In the genomic region with DNA sequence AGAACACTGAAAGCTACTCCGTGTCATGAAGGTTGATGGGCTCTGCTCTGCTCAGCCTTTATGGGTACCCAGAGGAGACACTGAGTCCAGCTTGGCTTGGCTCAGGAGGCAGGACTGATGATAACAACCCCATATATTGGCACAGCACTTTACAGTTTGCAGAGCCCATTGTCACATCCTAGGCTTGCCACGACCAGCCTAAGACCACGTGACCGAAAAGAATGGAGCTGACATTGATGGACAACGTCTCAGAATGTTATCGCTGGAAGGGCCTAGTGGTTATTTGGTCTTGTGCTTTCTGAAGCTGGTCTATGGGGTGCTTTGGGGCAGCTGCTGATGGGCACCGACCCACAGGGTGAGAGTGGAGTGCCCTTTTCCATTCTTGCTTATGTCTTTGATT, we compare ENCODE assay signal across 22 cellular contexts.
DNase-seq lines count a peak whose midpoint lies in the region; ATAC-seq, FAIRE-seq and TF ChIP-seq lines count a peak whose summit lies in the region.
"Had no signal": no experiment of that assay in that cellular context is flagged by ENCODE, and none has a peak within 500 bp of the region (broad histone marks: within the 10 kb centered on the region; RNA-seq: fewer than 3 reads in every experiment).

No MANE protein-coding gene starts in this region.

- no peak for DNase-seq in activated CD4-positive, alpha-beta T cell treated with anti-CD3 and anti-CD28 coated beads for 36 hours
- DNase-seq in activated CD4-positive, alpha-beta T cell treated with anti-CD3 and anti-CD28 coated beads for 48 hours: no peak
- no peak for DNase-seq in activated CD8-positive, alpha-beta T cell treated with anti-CD3 and anti-CD28 coated beads, Interleukin-2, amount 10 ng/mL, durations not matched to agents 7 days and 5 days
- DNase-seq in bronchial epithelial cell (ENCODE audit: low read depth): no peak
- no peak for DNase-seq in foreskin keratinocyte
- DNase-seq in nucleus accumbens (lab: John Stamatoyannopoulos, UW): no peak
- DNase-seq: CD4-positive, alpha-beta T cell; DMS79; HCEC 1CT; MV-4-11; NCI-H1417; NCI-H187 treated with DMSO at 0.1 percent for 48 hours; NCI-H2171; NCI-H446; NCI-H69; NK-92 treated with Interleukin-12 subunit alpha and Interleukin-12 subunit beta, amount 100 ng/mL, for 24 hours had no signal

- H3K4me3 ChIP-seq in BLaER1: no peak overlapping the region
- H3K4me3 ChIP-seq in bronchial epithelial cell (ENCODE audit: low read depth, low read length): no peak overlapping the region
- H3K4me3 ChIP-seq: GM23248 had no signal

- POLR2A ChIA-PET in activated CD4-positive, alpha-beta T cell treated with anti-CD3 and anti-CD28 coated beads for 36 hours (lab: Charles Lee): interaction anchor here (0.9 to 1.2 kb wide), 2 partner anchors 20 to 26 kb away, joined by 5 read pairs; no protein-coding TSS in a partner anchor
- POLR2A ChIA-PET in activated CD8-positive, alpha-beta T cell treated with anti-CD3 and anti-CD28 coated beads, Interleukin-2, amount 10 ng/mL, durations not matched to agents 7 days and 5 days (lab: Charles Lee): interaction anchor here (0.9 to 1.6 kb wide), 5 partner anchors 15 to 38 kb away, joined by 3 to 15 read pairs (median 4); no protein-coding TSS in a partner anchor

- H3K4me2 ChIP-seq in BLaER1: no peak overlapping the region

- peak overlapping the region; percentile 84 for H3K27ac Mint-ChIP-seq in activated CD4-positive, alpha-beta T cell treated with anti-CD3 and anti-CD28 coated beads for 36 hours
- peak overlapping the region; percentile 68 for H3K27ac Mint-ChIP-seq in activated CD8-positive, alpha-beta T cell treated with anti-CD3 and anti-CD28 coated beads, Interleukin-2, amount 10 ng/mL, durations not matched to agents 7 days and 5 days
- H3K27ac Mint-ChIP-seq: B cell; CD4-positive, alpha-beta T cell had no signal

- H3K27me3 ChIP-seq in BLaER1: no peaks in the 10 kb centered on the region
- peaks cover 12% of the 10 kb centered on the region for H3K27me3 ChIP-seq in bronchial epithelial cell (ENCODE audit: control insufficient read depth, insufficient read depth, low read length)
- peaks cover 36% of the 10 kb centered on the region for H3K27me3 ChIP-seq in foreskin keratinocyte

- H3K36me3 ChIP-seq in BLaER1: no peaks in the 10 kb centered on the region
- H3K36me3 ChIP-seq in bronchial epithelial cell (ENCODE audit: control insufficient read depth, insufficient read depth, low read length): no peaks in the 10 kb centered on the region

- H4K20me1 ChIP-seq in BLaER1: no peaks in the 10 kb centered on the region

- no peak overlapping the region for H3K4me3 Mint-ChIP-seq in activated CD4-positive, alpha-beta T cell treated with anti-CD3 and anti-CD28 coated beads for 36 hours
- H3K4me3 Mint-ChIP-seq in activated CD8-positive, alpha-beta T cell treated with anti-CD3 and anti-CD28 coated beads, Interleukin-2, amount 10 ng/mL, durations not matched to agents 7 days and 5 days: no peak overlapping the region
- H3K4me3 Mint-ChIP-seq: B cell; CD4-positive, alpha-beta T cell had no signal

- no peaks in the 10 kb centered on the region for H3K9me3 Mint-ChIP-seq in activated CD4-positive, alpha-beta T cell treated with anti-CD3 and anti-CD28 coated beads for 36 hours (ENCODE audit: low read depth)
- H3K9me3 Mint-ChIP-seq in activated CD8-positive, alpha-beta T cell treated with anti-CD3 and anti-CD28 coated beads, Interleukin-2, amount 10 ng/mL, durations not matched to agents 7 days and 5 days (ENCODE audit: insufficient read depth): no peaks in the 10 kb centered on the region
- H3K9me3 Mint-ChIP-seq: CD4-positive, alpha-beta T cell had no signal

- H3K4me1 Mint-ChIP-seq in activated CD4-positive, alpha-beta T cell treated with anti-CD3 and anti-CD28 coated beads for 36 hours: peaks cover 57% of the 10 kb centered on the region
- H3K4me1 Mint-ChIP-seq in activated CD8-positive, alpha-beta T cell treated with anti-CD3 and anti-CD28 coated beads, Interleukin-2, amount 10 ng/mL, durations not matched to agents 7 days and 5 days (ENCODE audit: low read depth): peaks cover 87% of the 10 kb centered on the region
- H3K4me1 Mint-ChIP-seq: B cell had no signal

- no peak overlapping the region for H3K9ac ChIP-seq in BLaER1
- H3K9ac ChIP-seq: GM23248 had no signal

- peaks cover 81% of the 10 kb centered on the region for H3K4me1 ChIP-seq in BLaER1
- no peaks in the 10 kb centered on the region for H3K4me1 ChIP-seq in foreskin keratinocyte

- CTCF ChIA-PET in activated CD4-positive, alpha-beta T cell treated with anti-CD3 and anti-CD28 coated beads for 36 hours (lab: Charles Lee): interaction anchor here (0.7 to 1.6 kb wide), 5 partner anchors 11 to 77 kb away, joined by 3 to 7 read pairs (median 5); partner anchors contain the start of gene RUNX3
- CTCF ChIA-PET in activated CD8-positive, alpha-beta T cell treated with anti-CD3 and anti-CD28 coated beads, Interleukin-2, amount 10 ng/mL, durations not matched to agents 7 days and 5 days (lab: Charles Lee): interaction anchor here (0.7 to 3.5 kb wide), 9 partner anchors 14 to 155 kb away, joined by 3 to 23 read pairs (median 4); partner anchors contain the start of gene RUNX3

- no peak for ATAC-seq in activated CD4-positive, alpha-beta T cell treated with anti-CD3 and anti-CD28 coated beads for 36 hours
- no peak for ATAC-seq in activated CD8-positive, alpha-beta T cell treated with anti-CD3 and anti-CD28 coated beads, Interleukin-2, amount 10 ng/mL, durations not matched to agents 7 days and 5 days
- ATAC-seq in foreskin keratinocyte: no peak
- ATAC-seq in HG03442 (IDR thresholded peaks at IDR 0.05; ENCODE audit: unreplicated experiment): no peak

- FAIRE-seq in bronchial epithelial cell (lab: Jason Lieb, UNC): peak; percentile 50

- no peaks in the 10 kb centered on the region for H3K9me3 ChIP-seq in BLaER1

- no peaks in the 10 kb centered on the region for H3K27me3 Mint-ChIP-seq in activated CD4-positive, alpha-beta T cell treated with anti-CD3 and anti-CD28 coated beads for 36 hours
- no peaks in the 10 kb centered on the region for H3K27me3 Mint-ChIP-seq in activated CD8-positive, alpha-beta T cell treated with anti-CD3 and anti-CD28 coated beads, Interleukin-2, amount 10 ng/mL, durations not matched to agents 7 days and 5 days (ENCODE audit: low read depth)
- H3K27me3 Mint-ChIP-seq: B cell; CD4-positive, alpha-beta T cell had no signal

- no peak for TF ChIP-seq CTCF in bronchial epithelial cell (IDR thresholded peaks at IDR 0.05; ENCODE audit: insufficient read depth, low read length, severe bottlenecking)
- no peak for TF ChIP-seq CTCF in foreskin keratinocyte (conservative IDR thresholded peaks at IDR 0.05)

- H3K27ac ChIP-seq in BLaER1 (peak overlapping the region; percentile 18; the same call in 1 of the 2 replicates), foreskin keratinocyte (no peak overlapping the region)
- H3K27ac ChIP-seq: 22Rv1, GM23248, HL-60 had no signal

- intact Hi-C loops in activated CD4-positive, alpha-beta T cell treated with anti-CD3 and anti-CD28 coated beads for 36 hours (cut with DNase I, micrococcal nuclease): loop anchor here in 1 of 2 experiments (1.0 kb wide), 1 partner anchor 19 kb away; no protein-coding TSS in a partner anchor

- H3K36me3 Mint-ChIP-seq in activated CD4-positive, alpha-beta T cell treated with anti-CD3 and anti-CD28 coated beads for 36 hours (ENCODE audit: low read depth): no peaks in the 10 kb centered on the region
- H3K36me3 Mint-ChIP-seq in activated CD8-positive, alpha-beta T cell treated with anti-CD3 and anti-CD28 coated beads, Interleukin-2, amount 10 ng/mL, durations not matched to agents 7 days and 5 days (ENCODE audit: low read depth): peaks cover 9% of the 10 kb centered on the region
